In genomic region chr2:1598041-1598710, GRCh38 we compare ENCODE assay signal across 23 cellular contexts.
DNase-seq lines count a peak whose midpoint lies in the region; ATAC-seq and TF ChIP-seq lines count a peak whose summit lies in the region.
"Had no signal": no experiment of that assay in that cellular context is flagged by ENCODE, and none has a peak within 500 bp of the region (broad histone marks: within the 10 kb centered on the region; RNA-seq: fewer than 3 reads in every experiment).

No MANE protein-coding gene starts in this region.

- H3K9ac ChIP-seq in smooth muscle cell (ENCODE audit: low read depth), result no peak overlapping the region
- H3K9ac ChIP-seq: GM23248, KMS-11 had no signal

- no peak overlapping the region for H3K4me3 Mint-ChIP-seq in chondrocyte (ENCODE audit: unreplicated experiment)
- H3K4me3 Mint-ChIP-seq: CD8-positive, alpha-beta T cell had no signal

- no peaks in the 10 kb centered on the region for H3K36me3 Mint-ChIP-seq in chondrocyte (ENCODE audit: low read depth)
- H3K36me3 Mint-ChIP-seq: CD8-positive, alpha-beta T cell had no signal

- H3K27me3 Mint-ChIP-seq in chondrocyte (ENCODE audit: low read depth), result no peaks in the 10 kb centered on the region

- no peaks in the 10 kb centered on the region for H3K79me2 ChIP-seq in smooth muscle cell (ENCODE audit: low read depth)

- ATAC-seq in left cardiac atrium, result no peak
- ATAC-seq in heart right ventricle, result no peak
- ATAC-seq in HG02885 (IDR thresholded peaks at IDR 0.05; ENCODE audit: poor library complexity, unreplicated experiment), result no peak
- no peak for ATAC-seq in HG03159 (IDR thresholded peaks at IDR 0.05; ENCODE audit: unreplicated experiment)
- ATAC-seq: A549; CD8-positive, alpha-beta T cell had no signal

- H3K4me1 ChIP-seq in heart right ventricle (peaks cover 0 to 48% (median 27%) of the 10 kb centered on the region in 9 donors), smooth muscle cell (ENCODE audit: low read depth) (peaks cover 8% of the 10 kb centered on the region)

- H2AFZ ChIP-seq in smooth muscle cell (ENCODE audit: low read depth), result no peak overlapping the region
- H2AFZ ChIP-seq: GM23248 had no signal

- H3K4me3 ChIP-seq in heart right ventricle (no peak overlapping the region), smooth muscle cell (no peak overlapping the region)
- H3K4me3 ChIP-seq: A549, GM23248, SJCRH30 had no signal

- H4K20me1 ChIP-seq in smooth muscle cell (ENCODE audit: low read depth), result no peaks in the 10 kb centered on the region

- H3K9me3 Mint-ChIP-seq in chondrocyte (ENCODE audit: low read depth), result no peaks in the 10 kb centered on the region
- H3K9me3 Mint-ChIP-seq: CD8-positive, alpha-beta T cell had no signal

- H3F3A ChIP-seq in smooth muscle cell (ENCODE audit: low read depth), result peaks cover 19% of the 10 kb centered on the region

- WGBS in heart right ventricle, 2 donors, result 80 to 91% methylated on average over 20 of the region's 20 CpGs
- 94% methylated on average over 20 of the region's 20 CpGs for WGBS in smooth muscle cell (ENCODE audit: low lambda C conversion rate)

- intact Hi-C loops in left cardiac atrium (cut with DNase I) (loop anchor here in 1 of 2 donors (10.0 kb wide), 1 partner anchor 147 kb away; the partner anchor contains the start of gene PXDN), heart right ventricle (cut with DNase I) (loop anchor here in 1 of 10 donors (10.0 kb wide), 1 partner anchor 147 kb away; the partner anchor contains the start of gene PXDN)

- H3K4me1 Mint-ChIP-seq in chondrocyte (ENCODE audit: low read depth), result no peaks in the 10 kb centered on the region

- H3K27ac ChIP-seq in heart right ventricle (no peak overlapping the region), smooth muscle cell (ENCODE audit: low read depth) (no peak overlapping the region)
- H3K27ac ChIP-seq: A549, GM23248, KMS-11, SJCRH30 had no signal

- TF ChIP-seq CTCF in heart right ventricle (IDR thresholded peaks at IDR 0.05) (no peak), chondrocyte (IDR thresholded peaks at IDR 0.05) (no peak), smooth muscle cell (IDR thresholded peaks at IDR 0.05; ENCODE audit: borderline replicate concordance, insufficient read depth, poor library complexity, severe bottlenecking) (no peak)

- peaks cover 0 to 7% (median 0%) of the 10 kb centered on the region in 7 donors for H3K27me3 ChIP-seq in heart right ventricle
- no peaks in the 10 kb centered on the region for H3K27me3 ChIP-seq in smooth muscle cell (ENCODE audit: low read depth)
- H3K27me3 ChIP-seq: BE2C, SJCRH30 had no signal

- H3K27ac Mint-ChIP-seq in chondrocyte (ENCODE audit: unreplicated experiment), result no peak overlapping the region
- H3K27ac Mint-ChIP-seq: CD8-positive, alpha-beta T cell had no signal

- H3K4me2 ChIP-seq in smooth muscle cell, result no peak overlapping the region
- H3K4me2 ChIP-seq: A549, KMS-11 had no signal

- no peaks in the 10 kb centered on the region for H3K36me3 ChIP-seq in heart right ventricle
- no peaks in the 10 kb centered on the region for H3K36me3 ChIP-seq in smooth muscle cell (ENCODE audit: low read depth)
- H3K36me3 ChIP-seq: BE2C, SJCRH30 had no signal

- DNase-seq in left cardiac atrium, result peak; percentile 12
- DNase-seq in heart right ventricle, result no peak
- peak; percentile 87 for DNase-seq in chondrocyte (ENCODE audit: low spot score)
- DNase-seq in mesenteric fat pad (ENCODE audit: low spot score), result peak; percentile 65
- no peak for DNase-seq in smooth muscle cell (lab: John Stamatoyannopoulos, UW; ENCODE audit: unreplicated experiment)
- DNase-seq: BE2C; Calu3; CD8-positive, alpha-beta T cell; DMS153; GM23248; HCEC 1CT; NCI-H1092 treated with DMSO at 0.1 percent for 48 hours; NCI-H1436 treated with DMSO at 0.1 percent for 48 hours; NCI-H1930; NCI-H226; NCI-H510A treated with DMSO at 0.1 percent for 48 hours; NCI-H748 treated with DMSO at 0.1 percent for 48 hours; NK-92 treated with Interleukin-12 subunit alpha and Interleukin-12 subunit beta, amount 100 ng/mL, for 24 hours; SJCRH30 had no signal

- no peaks in the 10 kb centered on the region for H3K9me3 ChIP-seq in heart right ventricle
- no peaks in the 10 kb centered on the region for H3K9me3 ChIP-seq in smooth muscle cell (replicated peaks; ENCODE audit: low read depth)
- H3K9me3 ChIP-seq: BE2C, SJCRH30 had no signal

Comparison
In these comparisons a context has a peak if more than half of its experiments do, and no peak if none do; other contexts are left out.
1. DNase-seq: peak in left cardiac atrium (single experiment), chondrocyte (single experiment) and mesenteric fat pad (single experiment); none in heart right ventricle (0 of 2) and smooth muscle cell (single experiment).